Comparison of ENCODE assay signal across 8 cellular contexts in the genomic region with DNA sequence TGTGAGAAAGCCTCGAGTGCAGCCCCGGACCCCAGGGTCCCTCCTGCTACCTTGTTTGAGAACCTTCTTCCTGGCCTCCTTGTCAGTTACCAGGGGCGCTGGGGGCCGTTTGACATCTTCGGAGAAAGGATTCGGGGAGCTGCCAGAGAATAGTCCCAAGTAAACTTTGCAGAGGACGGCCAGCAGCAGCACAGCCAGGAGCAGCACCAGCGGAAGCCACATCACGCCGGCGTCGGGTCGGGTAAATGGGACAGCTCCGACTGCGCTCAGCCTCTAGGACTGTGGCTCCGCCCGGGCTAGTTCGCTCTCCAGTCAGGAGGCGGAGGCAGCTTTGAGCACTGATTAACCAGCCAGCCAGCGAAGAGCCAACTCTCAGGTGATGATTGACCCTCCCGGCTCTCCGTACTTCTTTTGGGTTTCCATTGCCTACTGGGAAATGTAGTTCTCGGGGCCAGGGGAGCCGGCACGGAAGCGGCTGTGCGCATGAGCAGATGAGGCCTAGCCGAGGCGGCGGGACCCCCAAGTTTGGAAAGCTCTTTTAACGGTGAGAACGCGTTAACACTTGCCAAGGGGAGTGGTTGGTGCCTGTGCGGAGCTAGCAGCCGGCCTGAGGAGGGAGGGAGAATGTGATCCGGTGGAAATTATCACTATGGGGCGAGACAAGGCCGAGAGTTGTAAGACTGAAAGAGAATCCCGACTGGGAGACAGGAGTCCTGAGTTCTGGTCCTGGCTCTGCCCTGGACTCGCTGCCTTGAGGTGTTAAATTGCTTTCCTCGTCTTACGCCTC. TPM values are rescaled to one million over a fixed set of nuclear protein-coding genes. Genes with fewer than 3 reads are reported as not detected.
DNase-seq lines count a peak whose midpoint lies in the region; ATAC-seq and TF ChIP-seq lines count a peak whose summit lies in the region.

A gene (plus strand): TSS at position 484 of the 787 bp plus-strand sequence. CDS start 2,430 bp downstream, outside the sequence.
A gene (minus strand): TSS at position 243 of the 787 bp plus-strand sequence. CDS start 21 bp downstream, at position 222.

- H3K27me3 ChIP-seq in spleen (replicated peaks in 1 of 7): no peaks in the 10 kb centered on the region

- DNase-seq in AG08396 (ENCODE audit: low spot score) (peak; percentile 97), NCI-H345 treated with DMSO at 0.1 percent for 48 hours (lab: John Stamatoyannopoulos, UW; ENCODE audit: unreplicated experiment) (peak; percentile 97), inferior parietal cortex (ENCODE audit: extremely low spot score) (peak; percentile 99), spleen (peak; percentile 98)
- peak; percentile 92 to 94 (median 93) for DNase-seq in activated CD4-positive, CD25-positive, alpha-beta regulatory T cell (lab: John Stamatoyannopoulos, UW)
- DNase-seq in central memory CD4-positive, alpha-beta T cell: peak; percentile 98

- peaks cover 11 to 73% (median 51%) of the 10 kb centered on the region in 6 donors for H3K4me1 ChIP-seq in spleen

- peak within 1 kb of the TSS; percentile 51 to 82 (median 64) for H3K4me3 ChIP-seq in spleen

- H3K36me3 ChIP-seq in spleen: peaks cover 5 to 63% (median 29%) of the 10 kb centered on the region in 6 donors

- TF ChIP-seq CTCF in spleen (IDR thresholded peaks at IDR 0.05 in 8 of 11, conservative IDR thresholded peaks at IDR 0.05 in 3 of 11): peak in 4 of 11 experiments; percentile 9 to 27 (median 24)

- no peaks in the 10 kb centered on the region for H3K9me3 ChIP-seq in spleen

- H3K27ac ChIP-seq in spleen: peak within 1 kb of the TSS; percentile 62 to 94 (median 88)

- ATAC-seq in GM19023 (IDR thresholded peaks at IDR 0.05; ENCODE audit: unreplicated experiment) (peak; percentile 96), HG03280 (IDR thresholded peaks at IDR 0.05; ENCODE audit: unreplicated experiment) (peak; percentile 96)

- WGBS in spleen, 5 donors: 0 to 1% (median 1%) methylated on average over 38 to 42 of the region's 42 CpGs

- intact Hi-C loops in spleen (cut with DNase I; ENCODE audit: low total_unique reads): no loop called here

- TF ChIP-seq POLR2A in spleen (IDR thresholded peaks at IDR 0.05): peak in 2 of 3 donors; percentile 64 to 81

RNA-seq across cellular contexts. Expression of the first gene that starts in this region (rescaled TPM):
- total RNA-seq in spleen: 10 to 100 TPM; 21.0 to 38.0 (median 24.5) TPM
- polyA plus RNA-seq in spleen: 10 to 100 TPM; 14.4 to 28.0 (median 23.9) TPM

RNA-seq across cellular contexts. Expression of the second gene that starts in this region (rescaled TPM):
- 10 to 100 TPM; 18.7 to 35.7 (median 28.3) TPM for total RNA-seq in spleen
- polyA plus RNA-seq in spleen: 10 to 100 TPM in 1 of 3 donors, 1 to 10 TPM in 2; 6.3 to 10.0 (median 6.4) TPM

Comparison
In these comparisons a context has a peak if more than half of its experiments do, and no peak if none do; other contexts are left out.
1. Peak in every context shown above with its lines: DNase-seq, ATAC-seq, H3K4me3 ChIP-seq and H3K27ac ChIP-seq.